ENCODE assay signal across 8 cellular contexts in genomic region chr16:1492082-1492922, GRCh38.
DNase-seq lines count a peak whose midpoint lies in the region; ATAC-seq and TF ChIP-seq lines count a peak whose summit lies in the region.

No MANE protein-coding gene starts in this region.

- no peak for TF ChIP-seq CTCF in nephron progenitor cell (IDR thresholded peaks at IDR 0.05)
- TF ChIP-seq CTCF in GM13976 (IDR thresholded peaks at IDR 0.05; ENCODE audit: borderline replicate concordance, control extremely low read depth, extremely low read depth, insufficient read depth, missing control alignments) = no peak

- peaks cover 3% of the 10 kb centered on the region for H3K36me3 Mint-ChIP-seq in effector memory CD8-positive, alpha-beta T cell (ENCODE audit: insufficient read depth)
- no peaks in the 10 kb centered on the region for H3K36me3 Mint-ChIP-seq in nephron progenitor cell (ENCODE audit: low read depth)

- H3K27ac ChIP-seq in BLaER1 treated with 17β-estradiol and CSF1 and Interleukin-3, amounts not matched to agents 10 nM and 100 nM = peak overlapping the region; percentile 87 to 97 (median 95)

- H3K9me3 ChIP-seq in BLaER1 treated with 17β-estradiol and CSF1 and Interleukin-3, amounts not matched to agents 10 nM and 100 nM (replicated peaks in 1 of 11) = no peaks in the 10 kb centered on the region

- peaks cover 0 to 37% (median 33%) of the 10 kb centered on the region in 11 experiments; a peak in 17 of 22 replicates for H4K20me1 ChIP-seq in BLaER1 treated with 17β-estradiol and CSF1 and Interleukin-3, amounts not matched to agents 10 nM and 100 nM

- H3K27me3 Mint-ChIP-seq in effector memory CD8-positive, alpha-beta T cell = no peaks in the 10 kb centered on the region
- peaks cover 4% of the 10 kb centered on the region for H3K27me3 Mint-ChIP-seq in nephron progenitor cell (ENCODE audit: low read depth, poor library complexity)

- peaks cover 9 to 10% of the 10 kb centered on the region in 2 donors for H3K4me1 Mint-ChIP-seq in effector memory CD8-positive, alpha-beta T cell (ENCODE audit: low read depth in 2 of 2)
- H3K4me1 Mint-ChIP-seq in nephron progenitor cell = peaks cover 18% of the 10 kb centered on the region

- peaks cover 19 to 34% (median 30%) of the 10 kb centered on the region in 10 experiments for H3K4me1 ChIP-seq in BLaER1 treated with 17β-estradiol and CSF1 and Interleukin-3, amounts not matched to agents 10 nM and 100 nM

- H3K9me3 Mint-ChIP-seq in effector memory CD8-positive, alpha-beta T cell = no peaks in the 10 kb centered on the region
- no peaks in the 10 kb centered on the region for H3K9me3 Mint-ChIP-seq in nephron progenitor cell

- peak overlapping the region; percentile 94 to 96 for H3K27ac Mint-ChIP-seq in effector memory CD8-positive, alpha-beta T cell
- peak overlapping the region; percentile 99 for H3K27ac Mint-ChIP-seq in nephron progenitor cell

- H3K4me2 ChIP-seq in BLaER1 treated with 17β-estradiol and CSF1 and Interleukin-3, amounts not matched to agents 10 nM and 100 nM = peak overlapping the region; percentile 68 to 95 (median 82)

- no peaks in the 10 kb centered on the region for H3K27me3 ChIP-seq in BLaER1 treated with 17β-estradiol and CSF1 and Interleukin-3, amounts not matched to agents 10 nM and 100 nM

- in situ Hi-C loops in GM13976 (cut with MboI; ENCODE audit: low sequenced_read_pairs, unreplicated experiment) = no loop called here

- peaks cover 26 to 32% (median 29%) of the 10 kb centered on the region in 11 experiments; a peak in 21 of 22 replicates for H3K36me3 ChIP-seq in BLaER1 treated with 17β-estradiol and CSF1 and Interleukin-3, amounts not matched to agents 10 nM and 100 nM

- H3K4me3 ChIP-seq in BLaER1 treated with 17β-estradiol and CSF1 and Interleukin-3, amounts not matched to agents 10 nM and 100 nM = peak overlapping the region; percentile 73 to 97 (median 90); a peak in 19 of 20 replicates

- H3K9ac ChIP-seq in BLaER1 treated with 17β-estradiol and CSF1 and Interleukin-3, amounts not matched to agents 10 nM and 100 nM = peak overlapping the region; percentile 90 to 98 (median 97)

- H3K4me3 Mint-ChIP-seq in effector memory CD8-positive, alpha-beta T cell = peak overlapping the region; percentile 90 to 91
- H3K4me3 Mint-ChIP-seq in nephron progenitor cell = peak overlapping the region; percentile 90

- peak; percentile 13 for DNase-seq in NCI-H2196 treated with DMSO at 0.1 percent for 48 hours (lab: John Stamatoyannopoulos, UW; ENCODE audit: unreplicated experiment)
- DNase-seq in effector memory CD8-positive, alpha-beta T cell = no peak
- DNase-seq in nephron progenitor cell = no peak
- no peak for DNase-seq in GM13976 (ENCODE audit: low spot score)
- no peak for DNase-seq in anterior cingulate cortex (lab: John Stamatoyannopoulos, UW)

- no peak for ATAC-seq in effector memory CD8-positive, alpha-beta T cell (replicated peaks)
- ATAC-seq in GM19324 (IDR thresholded peaks at IDR 0.05; ENCODE audit: low FRiP score, unreplicated experiment) = no peak
- no peak for ATAC-seq in GM21717 (IDR thresholded peaks at IDR 0.05; ENCODE audit: unreplicated experiment)
